ENCODE assay signal across 19 cellular contexts in genomic region chr1:156980551-156980950, GRCh38.
"Had no signal": no experiment of that assay in that cellular context is flagged by ENCODE, and none has a peak within 500 bp of the region (broad histone marks: within the 10 kb centered on the region; RNA-seq: fewer than 3 reads in every experiment).

No MANE protein-coding gene starts in this region.

- H3K4me1 ChIP-seq: colonic mucosa, esophagus muscularis mucosa, foreskin keratinocyte, gastroesophageal sphincter, left lung, lower lobe of right lung had no signal

- H3K4me3 Mint-ChIP-seq: dendritic cell treated with granulocyte-macrophage colony-stimulating factor and Interleukin-4, amounts not matched to agents 40 ng/mL and 50 ng/mL, for 4 days; mesothelial cell of epicardium; naive thymus-derived CD8-positive, alpha-beta T cell had no signal

- H3K27ac ChIP-seq: colonic mucosa, dorsolateral prefrontal cortex, esophagus muscularis mucosa, foreskin keratinocyte, gastroesophageal sphincter, heart right ventricle, left lung, lower lobe of right lung had no signal

- ATAC-seq: foreskin keratinocyte; gastroesophageal sphincter; left lung; lower lobe of right lung; mucosa of descending colon; naive thymus-derived CD8-positive, alpha-beta T cell had no signal

- H3K36me3 ChIP-seq: colonic mucosa had no signal

- DNase-seq: colonic mucosa; cortex of kidney; dorsolateral prefrontal cortex; effector CD4-positive, alpha-beta T cell; effector memory CD4-positive, alpha-beta T cell; foreskin keratinocyte; heart right ventricle; hippocampal formation; left cardiac atrium; left lung; lower lobe of right lung; mesenchymal stem cell; mucosa of descending colon; naive B cell; naive thymus-derived CD8-positive, alpha-beta T cell had no signal

- H3K9me3 Mint-ChIP-seq: dendritic cell treated with granulocyte-macrophage colony-stimulating factor and Interleukin-4, amounts not matched to agents 40 ng/mL and 50 ng/mL, for 4 days; mesothelial cell of epicardium; naive thymus-derived CD8-positive, alpha-beta T cell had no signal

- H3K27me3 ChIP-seq: colonic mucosa, dorsolateral prefrontal cortex, esophagus muscularis mucosa, foreskin keratinocyte, gastroesophageal sphincter, heart right ventricle, left lung had no signal

- H3K36me3 Mint-ChIP-seq: naive B cell; naive thymus-derived CD8-positive, alpha-beta T cell had no signal

- H3K4me3 ChIP-seq: colonic mucosa, dorsolateral prefrontal cortex, esophagus muscularis mucosa, gastroesophageal sphincter, heart right ventricle, left lung, lower lobe of right lung, mucosa of descending colon had no signal

- H3K4me1 Mint-ChIP-seq: mesothelial cell of epicardium; naive B cell; naive thymus-derived CD8-positive, alpha-beta T cell had no signal

- H3K27ac Mint-ChIP-seq: dendritic cell treated with granulocyte-macrophage colony-stimulating factor and Interleukin-4, amounts not matched to agents 40 ng/mL and 50 ng/mL, for 4 days; mesothelial cell of epicardium; naive B cell; naive thymus-derived CD8-positive, alpha-beta T cell had no signal

- H3K27me3 Mint-ChIP-seq: dendritic cell treated with granulocyte-macrophage colony-stimulating factor and Interleukin-4, amounts not matched to agents 40 ng/mL and 50 ng/mL, for 4 days had no signal

- H3K9me3 ChIP-seq: colonic mucosa, esophagus muscularis mucosa, gastroesophageal sphincter, heart right ventricle, left lung, lower lobe of right lung, mucosa of descending colon had no signal
